In genomic region chr11:2268911-2269600, GRCh38 we compare ENCODE assay signal across 8 cellular contexts. TPM values are rescaled to one million over a fixed set of nuclear protein-coding genes. Genes with fewer than 3 reads are reported as not detected.
DNase-seq lines count a peak whose midpoint lies in the region; ATAC-seq, FAIRE-seq and TF ChIP-seq lines count a peak whose summit lies in the region.

No MANE protein-coding gene starts in this region.

- H3K4me1 ChIP-seq in CD4-positive, CD25-positive, alpha-beta regulatory T cell (ENCODE audit: control insufficient read depth, insufficient read depth, low read length, poor library complexity, severe bottlenecking) = peaks cover 41% of the 10 kb centered on the region
- H3K4me1 ChIP-seq in osteoblast (ENCODE audit: insufficient read depth, low read length) = no peaks in the 10 kb centered on the region
- peaks cover 0 to 27% (median 21%) of the 10 kb centered on the region in 4 donors for H3K4me1 ChIP-seq in tibial artery

- H3K27me3 ChIP-seq in CD4-positive, CD25-positive, alpha-beta regulatory T cell (ENCODE audit: control insufficient read depth, insufficient read depth, low read length) = no peaks in the 10 kb centered on the region
- H3K27me3 ChIP-seq in osteoblast (ENCODE audit: insufficient read depth, low read length) (peaks cover 37% of the 10 kb centered on the region), tibial artery (peaks cover 0 to 64% of the 10 kb centered on the region in 2 donors)

- peaks cover 34% of the 10 kb centered on the region for H3K27me3 Mint-ChIP-seq in CD4-positive, CD25-positive, alpha-beta regulatory T cell

- H3K4me1 Mint-ChIP-seq in CD4-positive, CD25-positive, alpha-beta regulatory T cell = peaks cover 0 to 37% (median 14%) of the 10 kb centered on the region in 4 donors

- no peak overlapping the region for H3K27ac ChIP-seq in CD4-positive, CD25-positive, alpha-beta regulatory T cell (ENCODE audit: insufficient read depth, low read length, poor library complexity, severe bottlenecking)
- H3K27ac ChIP-seq in osteoblast (ENCODE audit: low read depth, low read length) = no peak overlapping the region
- H3K27ac ChIP-seq in tibial artery = no peak overlapping the region

- H2AFZ ChIP-seq in osteoblast (ENCODE audit: low read length) = no peak overlapping the region

- no peaks in the 10 kb centered on the region for H3K36me3 Mint-ChIP-seq in CD4-positive, CD25-positive, alpha-beta regulatory T cell

- H3K27ac Mint-ChIP-seq in CD4-positive, CD25-positive, alpha-beta regulatory T cell = no peak overlapping the region

- intact Hi-C loops in tibial artery (cut with DNase I; ENCODE audit: low total_unique reads) = no loop called here

- H3K79me2 ChIP-seq in osteoblast (ENCODE audit: insufficient read depth, low read length) = no peaks in the 10 kb centered on the region

- peak; percentile 15 to 19 for ATAC-seq in CD4-positive, CD25-positive, alpha-beta regulatory T cell (ENCODE audit: low read depth in 2 of 2)
- ATAC-seq in HG03045 (IDR thresholded peaks at IDR 0.05; ENCODE audit: unreplicated experiment) = no peak

- H3K4me2 ChIP-seq in osteoblast (ENCODE audit: insufficient read depth, low read length) = peak overlapping the region; percentile 18

- no peaks in the 10 kb centered on the region for H3K9me3 ChIP-seq in CD4-positive, CD25-positive, alpha-beta regulatory T cell (ENCODE audit: control insufficient read depth in 2 of 2, low read length in 2 of 2)
- no peaks in the 10 kb centered on the region for H3K9me3 ChIP-seq in osteoblast (ENCODE audit: low read depth, low read length)
- no peaks in the 10 kb centered on the region for H3K9me3 ChIP-seq in tibial artery

- DNase-seq in CD4-positive, CD25-positive, alpha-beta regulatory T cell = peak in 1 of 3 donors; percentile 38
- DNase-seq in NCI-H1092 (lab: John Stamatoyannopoulos, UW) (peak; percentile 44), activated T-cell treated with anti-CD3 and anti-CD28 coated beads for 24 hours (ENCODE audit: low read depth) (peak; percentile 75), fibroblast of villous mesenchyme (ENCODE audit: low read depth) (peak; percentile 15), osteoblast (ENCODE audit: insufficient read length, low spot score, missing footprints) (peak; percentile 90), tibial artery (peak; percentile 47 to 66), D721Med (ENCODE audit: insufficient read length, low spot score) (no peak)

- H4K20me1 ChIP-seq in osteoblast (ENCODE audit: insufficient read depth, low read length) = no peaks in the 10 kb centered on the region

- TF ChIP-seq CTCF in fibroblast of villous mesenchyme (IDR thresholded peaks at IDR 0.05; ENCODE audit: insufficient read depth, low read depth, low read length) = no peak
- TF ChIP-seq CTCF in osteoblast (IDR thresholded peaks at IDR 0.05; ENCODE audit: extremely low read depth, low read depth, low read length) = no peak
- no peak for TF ChIP-seq CTCF in tibial artery (IDR thresholded peaks at IDR 0.05)
- TF ChIP-seq CTCF in D721Med (IDR thresholded peaks at IDR 0.05; ENCODE audit: insufficient read depth, missing control alignments) = no peak

- no peak overlapping the region for H3K4me3 ChIP-seq in CD4-positive, CD25-positive, alpha-beta regulatory T cell (ENCODE audit: low read depth, low read length)
- H3K4me3 ChIP-seq in fibroblast of villous mesenchyme (ENCODE audit: low read depth, low read length) (peak overlapping the region; percentile 46), osteoblast (ENCODE audit: insufficient read depth, low read length) (peak overlapping the region; percentile 37), tibial artery (peak overlapping the region; percentile 39 to 53)

- no peak for FAIRE-seq in D721Med (lab: Jason Lieb, UNC)

- peak overlapping the region in 2 of 4 donors; percentile 38 to 72 for H3K4me3 Mint-ChIP-seq in CD4-positive, CD25-positive, alpha-beta regulatory T cell

- no peaks in the 10 kb centered on the region for H3K36me3 ChIP-seq in CD4-positive, CD25-positive, alpha-beta regulatory T cell (ENCODE audit: control insufficient read depth, insufficient read depth, low read length)
- H3K36me3 ChIP-seq in osteoblast (ENCODE audit: insufficient read depth, low read length) = no peaks in the 10 kb centered on the region
- no peaks in the 10 kb centered on the region for H3K36me3 ChIP-seq in tibial artery

- no peaks in the 10 kb centered on the region for H3K9me3 Mint-ChIP-seq in CD4-positive, CD25-positive, alpha-beta regulatory T cell

RNA-seq across cellular contexts. Expression of gene ASCL2, which starts 1.3 kb away (rescaled TPM):
- total RNA-seq in CD4-positive, CD25-positive, alpha-beta regulatory T cell = 0.20 TPM
- under 1 TPM; 0.13 to 0.47 (median 0.30) TPM for polyA plus RNA-seq in CD4-positive, CD25-positive, alpha-beta regulatory T cell
- total RNA-seq in fibroblast of villous mesenchyme (not detected in 2 replicates), osteoblast (not detected in 2 replicates)

RNA-seq across cellular contexts. Expression of gene C11orf21, which starts 32.7 kb away (rescaled TPM):
- total RNA-seq in CD4-positive, CD25-positive, alpha-beta regulatory T cell = 41.8 TPM
- polyA plus RNA-seq in CD4-positive, CD25-positive, alpha-beta regulatory T cell = 10 to 100 TPM; 11.9 to 16.8 (median 15.1) TPM
- not detected in 2 replicates for total RNA-seq in fibroblast of villous mesenchyme
- total RNA-seq in osteoblast = 0.29 and 0.36 TPM in 2 replicates

RNA-seq across cellular contexts. Expression of gene TSPAN32, which starts 32.8 kb away (rescaled TPM):
- total RNA-seq in CD4-positive, CD25-positive, alpha-beta regulatory T cell = 60.0 TPM
- polyA plus RNA-seq in CD4-positive, CD25-positive, alpha-beta regulatory T cell = 10 to 100 TPM; 13.8 to 60.7 (median 31.0) TPM
- total RNA-seq in fibroblast of villous mesenchyme (under 0.01 and 0.43 TPM in 2 replicates), osteoblast (0.59 and 1.4 TPM in 2 replicates)

Comparison
In these comparisons a context has a peak if more than half of its experiments do, and no peak if none do; other contexts are left out.
1. RNA of gene C11orf21, which starts 32.7 kb away (total RNA-seq): 41.8 TPM in CD4-positive, CD25-positive, alpha-beta regulatory T cell (single experiment); 0.29 to 0.36 TPM in osteoblast and not detected in fibroblast of villous mesenchyme; every median in the first group is over 10 times any median in the second.
2. RNA of gene TSPAN32, which starts 32.8 kb away (total RNA-seq): 60.0 TPM in CD4-positive, CD25-positive, alpha-beta regulatory T cell (single experiment); 0.59 to 1.4 TPM in osteoblast and under 0.01 to 0.43 TPM in fibroblast of villous mesenchyme; every median in the first group is over 10 times any median in the second.